Comparison of ENCODE assay signal across 16 cellular contexts in genomic region chr4:4843651-4844291, GRCh38. TPM values are rescaled to one million over a fixed set of nuclear protein-coding genes. Genes with fewer than 3 reads are reported as not detected.
"Had no signal": no experiment of that assay in that cellular context is flagged by ENCODE, and none has a peak within 500 bp of the region (broad histone marks: within the 10 kb centered on the region; RNA-seq: fewer than 3 reads in every experiment).

No MANE protein-coding gene starts in this region.

- DNase-seq: activated CD4-positive, alpha-beta T cell treated with anti-CD3 and anti-CD28 coated beads, Interleukin-2, amount 50 U/mL, for 4 hours; activated CD8-positive, alpha-beta memory T cell treated with anti-CD3 and anti-CD28 coated beads, Interleukin-2, amount 10 ng/mL, durations not matched to agents 7 days and 5 days; activated T-cell treated with anti-CD3 and anti-CD28 coated beads, Interleukin-2, amount 50 U/mL, for 1 hour; amniotic stem cell; effector CD4-positive, alpha-beta T cell; left ventricle myocardium superior; stimulated activated naive B cell treated with anti-CD40 and anti-IgM and Interleukin-4, amounts not matched to agents 10 μg/mL and 1 μg/mL and 100 μg/mL, for 72 hours; T-cell; T-helper 9 cell; uterus had no signal

- H3K4me1 ChIP-seq: esophagus muscularis mucosa, tibial artery, uterus had no signal

- H3K27ac ChIP-seq: coronary artery, esophagus muscularis mucosa, hepatocyte, ovary, tibial artery, uterus had no signal

- H3K36me3 ChIP-seq: esophagus muscularis mucosa, ovary, tibial artery, uterus had no signal

- H3K4me3 ChIP-seq: coronary artery, esophagus muscularis mucosa, hepatocyte, ovary, tibial artery, uterus had no signal

- H3K27me3 ChIP-seq: ovary, uterus had no signal

- H3K9me3 ChIP-seq: esophagus muscularis mucosa, ovary, tibial artery, uterus had no signal

RNA-seq across cellular contexts. Expression of gene MSX1, which starts 15.7 kb away (rescaled TPM):
- total RNA-seq: activated T-helper 2 cell treated with anti-CD3 and anti-CD28 coated beads, Interferon-gamma antibody, Interleukin-2, Interleukin-4, amounts not matched to agents 10 μg/mL and 5 μg/mL and 100 μg/mL, durations not matched to agents 14 hours and 24 hours and 36 hours; T-cell had no signal
